ENCODE assay signal across 21 cellular contexts in genomic region chr13:100892981-100893380, GRCh38.
"Had no signal": no experiment of that assay in that cellular context is flagged by ENCODE, and none has a peak within 500 bp of the region (broad histone marks: within the 10 kb centered on the region; RNA-seq: fewer than 3 reads in every experiment).

No MANE protein-coding gene starts in this region.

- DNase-seq: activated CD4-positive, alpha-beta T cell treated with anti-CD3 and anti-CD28 coated beads, Interleukin-2, amount 10 ng/mL, durations not matched to agents 7 days and 5 days; activated CD4-positive, CD25-positive, alpha-beta regulatory T cell treated with anti-CD3 and anti-CD28 coated beads, Interleukin-2, amount 50 U/mL, for 72 hours; activated CD8-positive, alpha-beta memory T cell treated with anti-CD3 and anti-CD28 coated beads, Interleukin-2, amount 10 ng/mL, durations not matched to agents 7 days and 5 days; activated CD8-positive, alpha-beta T cell treated with anti-CD3 and anti-CD28 coated beads for 36 hours; activated effector memory CD4-positive, alpha-beta T cell treated with anti-CD3 and anti-CD28 coated beads, Interleukin-2, amount 50 U/mL, for 16 hours; activated naive CD4-positive, alpha-beta T cell treated with anti-CD3 and anti-CD28 coated beads, Interleukin-2, amount 10 ng/mL, durations not matched to agents 7 days and 5 days; activated T-cell treated with anti-CD3 and anti-CD28 coated beads for 4 hours; cerebellar nuclear complex; effector CD4-positive, alpha-beta T cell; foreskin fibroblast; left cardiac atrium; mucosa of descending colon; occipital lobe; stimulated activated CD4-positive, alpha-beta T cell treated with anti-CD3 and anti-CD28 coated beads, Interleukin-12 subunit alpha, Interleukin-12 subunit beta, amount 100 ng/mL, for 4 hours; stimulated activated CD4-positive, alpha-beta T cell treated with anti-CD3 and anti-CD28 coated beads, Interleukin-4, amount 100 ng/mL, for 4 hours; stimulated activated naive CD8-positive, alpha-beta T cell treated with anti-CD3 and anti-CD28 coated beads, Interleukin-15, Interleukin-2, amounts not matched to agents 100 U/mL and 50 U/mL, for 24 hours; transverse colon; uterus had no signal

- H3K27ac ChIP-seq: transverse colon, uterus, VCaP had no signal

- ATAC-seq: activated CD8-positive, alpha-beta memory T cell treated with anti-CD3 and anti-CD28 coated beads, Interleukin-2, amount 10 ng/mL, durations not matched to agents 7 days and 5 days; activated CD8-positive, alpha-beta T cell treated with anti-CD3 and anti-CD28 coated beads for 36 hours; left cardiac atrium; mucosa of descending colon; stimulated activated naive CD8-positive, alpha-beta T cell treated with anti-CD3 and anti-CD28 coated beads, Interleukin-15, Interleukin-2, amounts not matched to agents 100 U/mL and 50 U/mL, for 24 hours had no signal

- FAIRE-seq: endometrium, islet of Langerhans had no signal
